In the genomic region with DNA sequence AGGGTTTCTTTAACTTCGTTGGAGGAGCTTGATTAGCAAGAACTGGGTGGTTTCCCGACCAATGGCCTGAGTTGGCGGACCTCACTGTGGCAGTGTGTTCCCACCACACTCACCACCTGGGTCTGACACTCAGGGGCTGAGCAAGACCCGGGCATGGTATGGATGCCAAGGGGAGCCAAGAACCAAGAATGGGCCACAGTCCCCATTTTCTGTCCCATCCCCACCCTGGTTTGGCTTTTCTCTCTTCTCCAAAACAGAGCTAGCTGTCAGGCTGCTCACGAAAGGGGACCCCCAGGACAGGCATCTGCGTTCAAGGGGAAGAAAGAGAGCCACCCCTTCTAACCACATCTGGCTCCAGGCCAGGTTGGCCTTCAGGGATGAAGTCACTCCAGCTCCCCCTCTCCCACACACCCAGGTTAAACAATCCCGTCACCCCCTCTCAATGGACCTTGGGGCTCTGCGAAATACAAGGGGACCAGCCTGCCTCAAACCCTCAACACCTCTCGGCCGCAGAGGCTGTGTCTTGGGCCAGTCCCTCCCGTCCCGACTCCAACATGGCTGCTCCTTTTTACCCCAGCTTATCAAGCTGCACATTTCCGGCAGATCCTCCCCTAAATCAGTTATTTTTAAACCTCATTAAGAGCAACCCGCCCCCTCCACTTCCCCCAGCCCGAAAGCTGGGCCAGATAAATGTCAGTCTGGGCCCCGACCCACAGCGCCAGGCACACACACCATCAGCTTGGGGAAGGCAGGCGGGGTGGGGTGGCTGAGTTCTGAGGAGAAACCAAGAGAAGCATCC, we compare ENCODE assay signal across 1 cellular context.
TF ChIP-seq lines count a peak whose summit lies in the region.

No MANE protein-coding gene starts in this region.

TF ChIP-seq in endothelial cell of umbilical vein, 7 proteins besides CTCF, POLR2A, EP300 and RAD21:
- TF ChIP-seq EZH2 (IDR thresholded peaks at IDR 0.05; ENCODE audit: borderline replicate concordance, low read depth, low read length, severe bottlenecking) (no peak), POLR2AphosphoS5 (IDR thresholded peaks at IDR 0.05; ENCODE audit: insufficient read depth, low read depth, low read length) (no peak), GATA2 (IDR thresholded peaks at IDR 0.05; ENCODE audit: insufficient read depth, insufficient read length, low read depth, low read length) (no peak), FOS (IDR thresholded peaks at IDR 0.05; ENCODE audit: borderline replicate concordance, insufficient read depth, low read length) (no peak), MYC (IDR thresholded peaks at IDR 0.05; ENCODE audit: low read depth, low read length) (no peak), JUN (IDR thresholded peaks at IDR 0.05; ENCODE audit: borderline replicate concordance, insufficient read depth, insufficient read length, low read depth) (no peak)
- TF ChIP-seq, protein P1, sequence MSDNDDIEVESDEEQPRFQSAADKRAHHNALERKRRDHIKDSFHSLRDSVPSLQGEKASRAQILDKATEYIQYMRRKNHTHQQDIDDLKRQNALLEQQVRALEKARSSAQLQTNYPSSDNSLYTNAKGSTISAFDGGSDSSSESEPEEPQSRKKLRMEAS (IDR thresholded peaks at IDR 0.05; ENCODE audit: insufficient read depth, insufficient read length) = no peak
TF ChIP-seq in endothelial cell of umbilical vein: peak in this region for 0.
